In the genomic region with DNA sequence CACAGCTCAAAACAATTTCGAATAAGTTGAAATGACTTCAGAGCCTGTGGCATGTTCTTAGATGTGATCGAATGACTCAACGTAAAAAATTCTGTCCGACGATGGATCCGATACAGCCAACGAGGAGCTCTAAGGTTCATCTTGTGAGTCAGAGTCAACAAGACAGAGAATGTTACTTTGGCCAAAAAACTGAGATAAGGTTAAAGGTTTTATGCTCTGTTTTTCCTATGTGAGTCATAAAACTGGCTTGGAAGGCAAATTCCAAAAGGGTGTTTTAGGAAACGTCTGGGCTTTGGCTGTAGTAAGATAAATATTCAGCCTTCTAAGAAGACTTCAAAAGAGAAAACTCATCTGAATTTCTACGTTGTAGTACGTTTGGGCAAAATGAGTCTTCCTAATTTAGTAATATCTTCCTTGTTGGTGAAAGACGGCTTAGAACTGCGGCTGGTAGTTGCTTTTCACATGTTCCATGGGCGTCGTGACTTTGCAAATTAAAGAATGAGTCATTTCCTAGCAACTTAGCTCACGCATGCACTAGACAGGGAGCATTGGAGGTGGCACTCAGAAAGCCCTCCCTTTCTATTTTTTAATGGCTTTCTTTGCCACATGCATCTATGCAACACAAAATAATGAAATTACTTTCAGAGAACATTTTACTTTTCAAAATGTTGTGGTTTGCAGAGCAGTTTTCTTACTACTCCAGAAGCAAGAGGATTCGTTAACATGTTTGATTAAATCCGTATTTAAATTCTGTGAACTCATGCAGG, we compare ENCODE assay signal across 8 cellular contexts. TPM values are rescaled to one million over a fixed set of nuclear protein-coding genes. Genes with fewer than 3 reads are reported as not detected.
DNase-seq lines count a peak whose midpoint lies in the region; ATAC-seq, FAIRE-seq and TF ChIP-seq lines count a peak whose summit lies in the region.

No MANE protein-coding gene starts in this region.

- peak; percentile 67; the same call in 1 of the 2 replicates for TF ChIP-seq POLR2A in K562 (conservative IDR thresholded peaks at IDR 0.05)

- no peak; a peak in 1 of 4 replicates for TF ChIP-seq RAD21 in K562 (CRISPR knock-in tag; conservative IDR thresholded peaks at IDR 0.05 in 1 of 2, IDR thresholded peaks at IDR 0.05 in 1 of 2)

- intact Hi-C loops in K562 (cut with micrococcal nuclease), result loop anchor here (2.0 kb wide), 1 partner anchor 27 kb away; no protein-coding TSS in a partner anchor
- intact Hi-C loops in left colon (cut with DNase I, micrococcal nuclease), result no loop called here

- no peaks in the 10 kb centered on the region for H4K20me1 ChIP-seq in K562 (replicated peaks; ENCODE audit: control insufficient read depth, insufficient read depth, low read length)

- H3K9me3 ChIP-seq in SK-N-MC (ENCODE audit: low read depth, low read length) (no peaks in the 10 kb centered on the region), K562 (replicated peaks; ENCODE audit: control insufficient read depth, insufficient read depth, low read depth, low read length) (0 out of 2 replicates have a peak, but pooled peaks cover 3% of the 10 kb centered on the region)

- H3K27ac ChIP-seq in SK-N-MC (peak overlapping the region; percentile 93), K562 (ENCODE audit: extremely low read depth, low read depth, low read length) (peak overlapping the region; percentile 97)

- ATAC-seq in HG02938 (IDR thresholded peaks at IDR 0.05; ENCODE audit: unreplicated experiment), result peak; percentile 57
- ATAC-seq in K562, result peak; percentile 92
- ATAC-seq in left colon, result peak; percentile 79
- ATAC-seq in HG02970 (IDR thresholded peaks at IDR 0.05; ENCODE audit: low FRiP score, unreplicated experiment), result no peak

- H3K36me3 ChIP-seq in SK-N-MC (ENCODE audit: insufficient read depth, low read length), result peaks cover 32% of the 10 kb centered on the region; the same call in 1 of the 2 replicates
- H3K36me3 ChIP-seq in K562 (ENCODE audit: control insufficient read depth, insufficient read depth, low read length), result peaks cover 71% of the 10 kb centered on the region

- in situ Hi-C loops in K562 (cut with MboI), result no loop called here

- peak; percentile 97 for FAIRE-seq in K562 (lab: Jason Lieb, UNC)

- H3K9ac ChIP-seq in SK-N-MC (ENCODE audit: insufficient read length) (peak overlapping the region; percentile 37), K562 (ENCODE audit: insufficient read depth in 1 of 2, low read depth in 2 of 2, low read length in 2 of 2) (peak overlapping the region; percentile 85 to 89; a peak in 3 of 4 replicates)

- DNase-seq in EH (ENCODE audit: low read depth) (peak; percentile 99), SK-N-MC (ENCODE audit: low read depth, low spot score) (peak; percentile 24), K562 (ENCODE audit: extremely low read depth in 1 of 4, low spot score in 3 of 4) (peak; percentile 80 to 92 (median 84)), left colon (peak in 1 of 2 donors; percentile 44), NCI-H2107 treated with DMSO at 0.1 percent for 48 hours (lab: John Stamatoyannopoulos, UW; ENCODE audit: unreplicated experiment) (no peak)
- peak; percentile 35 to 52 for DNase-seq in stimulated activated CD4-positive, alpha-beta T cell treated with anti-CD3 and anti-CD28 coated beads, Interleukin-4, amount 100 ng/mL, for 48 hours (ENCODE audit: low read depth in 2 of 2)

- H3K4me2 ChIP-seq in K562 (ENCODE audit: insufficient read depth, low read length), result peak overlapping the region; percentile 71

- no peak for TF ChIP-seq CTCF in K562 (IDR thresholded peaks at IDR 0.05 in 2 of 3, conservative IDR thresholded peaks at IDR 0.05 in 1 of 3; ENCODE audit: insufficient read depth in 2 of 3, low read depth in 1 of 3, low read length in 3 of 3)

- CTCF ChIA-PET in K562 (lab: Yijun Ruan, JAX; ENCODE audit: low intra/inter-chr PET ratio), result no interaction called here

- peaks cover 6% of the 10 kb centered on the region for H3K9me1 ChIP-seq in K562 (ENCODE audit: control insufficient read depth, insufficient read depth, low read length)

- POLR2A ChIA-PET in K562 (lab: Yijun Ruan, JAX), result interaction anchor here (0.6 to 2.2 kb wide), 19 partner anchors 8 to 1377 kb away, joined by 3 to 12 read pairs (median 4); a partner anchor contains a TSS

- H3K27me3 ChIP-seq in K562 (ENCODE audit: control insufficient read depth in 2 of 2, insufficient read depth in 2 of 2, low read length in 2 of 2), result no peaks in the 10 kb centered on the region

- BruUV-seq in K562 (replicated peaks; lab: Mats Ljungman, UMichigan), result TSS peak; percentile 93

- under 1% methylated on average over 17 of the region's 17 CpGs for WGBS in K562 (ENCODE audit: insufficient coverage, low coverage, missing lambda C conversion rate)

- peaks cover 37 to 43% of the 10 kb centered on the region in 2 experiments for H3K4me1 ChIP-seq in K562 (replicated peaks in 1 of 2; ENCODE audit: control insufficient read depth in 2 of 2, insufficient read depth in 2 of 2, low read length in 2 of 2)

- peak; percentile 82 for TF ChIP-seq EP300 in K562 (IDR thresholded peaks at IDR 0.05; ENCODE audit: low read length)

- H2AFZ ChIP-seq in K562 (ENCODE audit: low read depth, low read length), result peak overlapping the region; percentile 75

- H3K79me2 ChIP-seq in K562 (ENCODE audit: control insufficient read depth, insufficient read depth, low read length), result peaks cover 87% of the 10 kb centered on the region

- peak overlapping the region; percentile 52 for H3K4me3 ChIP-seq in SK-N-MC
- peak overlapping the region; percentile 24; the same call in 1 of the 2 replicates for H3K4me3 ChIP-seq in K562

TF ChIP-seq in K562, 482 proteins besides CTCF, POLR2A, EP300 and RAD21 (continues in another document):
- TF ChIP-seq MTF1 (CRISPR knock-in tag; IDR thresholded peaks at IDR 0.05; ENCODE audit: borderline replicate concordance) (no peak), E2F3 (CRISPR knock-in tag; IDR thresholded peaks at IDR 0.05) (no peak), RNF2 (IDR thresholded peaks at IDR 0.05) (peak; percentile 30), MYNN (IDR thresholded peaks at IDR 0.05) (0 out of 2 replicates have a peak, but pooled peaks have one; percentile 22), MYNN (CRISPR knock-in tag; IDR thresholded peaks at IDR 0.05) (no peak), ZNF311 (CRISPR knock-in tag; IDR thresholded peaks at IDR 0.05) (no peak), TAF7 (tag; IDR thresholded peaks at IDR 0.05) (peak; percentile 55; the same call in 1 of the 2 replicates), ILF3 (IDR thresholded peaks at IDR 0.05; ENCODE audit: borderline replicate concordance) (no peak), MTA1 (IDR thresholded peaks at IDR 0.05; ENCODE audit: borderline replicate concordance) (0 out of 2 replicates have a peak, but pooled peaks have one; percentile 47), FOXJ3 (CRISPR knock-in tag; IDR thresholded peaks at IDR 0.05) (no peak), ZKSCAN8 (CRISPR knock-in tag; IDR thresholded peaks at IDR 0.05) (peak; percentile 59; the same call in 1 of the 2 replicates), LEF1 (IDR thresholded peaks at IDR 0.05) (peak; percentile 95), JUN (IDR thresholded peaks at IDR 0.05; ENCODE audit: borderline replicate concordance, low read depth, low read length) (peak; percentile 94), JUN (CRISPR knock-in tag; IDR thresholded peaks at IDR 0.05; ENCODE audit: borderline replicate concordance) (0 out of 2 replicates have a peak, but pooled peaks have one; percentile 17), NCOA6 (IDR thresholded peaks at IDR 0.05) (peak; percentile 46; the same call in 1 of the 2 replicates)
- TF ChIP-seq, protein P1, sequence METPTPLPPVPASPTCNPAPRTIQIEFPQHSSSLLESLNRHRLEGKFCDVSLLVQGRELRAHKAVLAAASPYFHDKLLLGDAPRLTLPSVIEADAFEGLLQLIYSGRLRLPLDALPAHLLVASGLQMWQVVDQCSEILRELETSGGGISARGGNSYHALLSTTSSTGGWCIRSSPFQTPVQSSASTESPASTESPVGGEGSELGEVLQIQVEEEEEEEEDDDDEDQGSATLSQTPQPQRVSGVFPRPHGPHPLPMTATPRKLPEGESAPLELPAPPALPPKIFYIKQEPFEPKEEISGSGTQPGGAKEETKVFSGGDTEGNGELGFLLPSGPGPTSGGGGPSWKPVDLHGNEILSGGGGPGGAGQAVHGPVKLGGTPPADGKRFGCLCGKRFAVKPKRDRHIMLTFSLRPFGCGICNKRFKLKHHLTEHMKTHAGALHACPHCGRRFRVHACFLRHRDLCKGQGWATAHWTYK (CRISPR knock-in tag; IDR thresholded peaks at IDR 0.05), result no peak

RNA-seq across cellular contexts. Expression of a gene that starts 28.2 kb away (rescaled TPM):
- 153 and 281 TPM in 2 replicates for total RNA-seq in K562 (2011; cell fraction: chromatin; rRNA removed; ENCODE audit: low replicate concordance)
- total RNA-seq in K562 (2011; cell fraction: nucleolus; rRNA removed), result 147 and 149 TPM in 2 replicates
- total RNA-seq in K562 (2011; cell fraction: nucleoplasm; rRNA removed), result 120 and 125 TPM in 2 replicates
- total RNA-seq in K562 (2014; rRNA removed), result 91.6 and 109 TPM in 2 replicates
- total RNA-seq in K562 (2014; rRNA removed; fragmentation: Illumina TruSeq; extraction: Trizol), result 83.2 and 89.5 TPM in 2 replicates
- 62.1 and 65.2 TPM in 2 replicates for total RNA-seq in K562 (2015; rRNA removed; fragmentation: Illumina TruSeq; extraction: Trizol)
- 108 and 116 TPM in 2 replicates for total RNA-seq in K562 (2021)
- polyA plus RNA-seq in K562 (2011; rRNA removed), result 34.7 and 50.3 TPM in 2 replicates
- polyA plus RNA-seq in K562 (2011; cell fraction: cytosol; rRNA removed), result 29.5 and 50.9 TPM in 2 replicates
- polyA plus RNA-seq in K562 (2011; cell fraction: nucleus; rRNA removed), result 96.2 and 154 TPM in 2 replicates
- 94.4 and 95.0 TPM in 2 replicates for polyA plus RNA-seq in K562 (2012)
- polyA plus RNA-seq in K562 (2014; fragmentation: Illumina TruSeq; extraction: Trizol), result 57.4 and 72.3 TPM in 2 replicates
- polyA plus RNA-seq in K562 (2014; fragmentation: Nextera tagmentation; extraction: Ambion mirVana), result 10 to 100 TPM; 23.5 to 30.3 TPM
- polyA plus RNA-seq in K562 (2014; rRNA removed), result 65.2 and 71.1 TPM in 2 replicates
- polyA minus RNA-seq in K562 (2011; rRNA and poly(A)+ RNA removed), result 32.8 and 39.3 TPM in 2 replicates
- 52.9 and 65.4 TPM in 2 replicates for polyA minus RNA-seq in K562 (2011; cell fraction: cytosol; rRNA and poly(A)+ RNA removed)
- polyA minus RNA-seq in K562 (2011; cell fraction: nucleus; rRNA and poly(A)+ RNA removed), result 61.7 and 66.5 TPM in 2 replicates
- 100 to 1,000 TPM; 104 to 116 TPM for total RNA-seq in left colon
